10 cellular contexts compared by ENCODE assay signal in genomic region chr5:149162401-149163084, GRCh38. TPM values are rescaled to one million over a fixed set of nuclear protein-coding genes. Genes with fewer than 3 reads are reported as not detected.
DNase-seq lines count a peak whose midpoint lies in the region; ATAC-seq and TF ChIP-seq lines count a peak whose summit lies in the region.
"Had no signal": no experiment of that assay in that cellular context is flagged by ENCODE, and none has a peak within 500 bp of the region (broad histone marks: within the 10 kb centered on the region; RNA-seq: fewer than 3 reads in every experiment).

No MANE protein-coding gene starts in this region.

- no peaks in the 10 kb centered on the region for H3K4me1 ChIP-seq in mucosa of descending colon (ENCODE audit: low read depth)

- no peaks in the 10 kb centered on the region for H3K9me3 ChIP-seq in mucosa of descending colon

- CTCF ChIA-PET in RWPE1 (lab: Yijun Ruan, JAX): interaction anchor here (0.6 kb wide), 2 partner anchors 65 to 755 kb away, joined by 3 read pairs; no protein-coding TSS in a partner anchor

- H3K36me3 Mint-ChIP-seq in nephron progenitor cell (ENCODE audit: low read depth): no peaks in the 10 kb centered on the region

- peak overlapping the region; percentile 9; the same call in 1 of the 2 replicates for H3K27ac ChIP-seq in RWPE1

- no peaks in the 10 kb centered on the region for H3K9me3 Mint-ChIP-seq in nephron progenitor cell

- no peaks in the 10 kb centered on the region for H3K36me3 ChIP-seq in mucosa of descending colon (ENCODE audit: low read depth)

- no peak overlapping the region for H3K4me3 ChIP-seq in mucosa of descending colon

- peaks cover 16% of the 10 kb centered on the region for H3K27me3 Mint-ChIP-seq in nephron progenitor cell (ENCODE audit: low read depth, poor library complexity)

- intact Hi-C loops in mucosa of descending colon (cut with DNase I, micrococcal nuclease): no loop called here

- POLR2A ChIA-PET in RWPE1 (lab: Yijun Ruan, JAX; ENCODE audit: low non-redundant PET): no interaction called here

- peak; percentile 88 for ATAC-seq in GM19025 (IDR thresholded peaks at IDR 0.05; ENCODE audit: low read depth, unreplicated experiment)
- peak; percentile 82 for ATAC-seq in HG02884 (IDR thresholded peaks at IDR 0.05; ENCODE audit: unreplicated experiment)
- peak; percentile 24 for ATAC-seq in mucosa of descending colon

- no peaks in the 10 kb centered on the region for H3K4me1 Mint-ChIP-seq in nephron progenitor cell

- H3K4me3 Mint-ChIP-seq in nephron progenitor cell: no peak overlapping the region

- H3K27ac Mint-ChIP-seq in nephron progenitor cell: no peak overlapping the region

- TF ChIP-seq CTCF in RWPE1 (conservative IDR thresholded peaks at IDR 0.05; ENCODE audit: low read depth): no peak
- no peak for TF ChIP-seq CTCF in mucosa of descending colon (IDR thresholded peaks at IDR 0.05)
- TF ChIP-seq CTCF in nephron progenitor cell (IDR thresholded peaks at IDR 0.05): no peak

- DNase-seq in RWPE1 (ENCODE audit: low spot score) (peak; percentile 72), mucosa of descending colon (no peak), NCI-H2196 treated with DMSO at 0.1 percent for 48 hours (lab: John Stamatoyannopoulos, UW; ENCODE audit: unreplicated experiment) (no peak), nephron progenitor cell (no peak), NCI-H1436 treated with DMSO at 0.1 percent for 48 hours (lab: John Stamatoyannopoulos, UW) (no peak), AG08396 (ENCODE audit: low spot score) (no peak)
- DNase-seq: amniotic stem cell had no signal

RNA-seq across cellular contexts. Expression of gene ABLIM3, which starts 21.2 kb away (rescaled TPM):
- 10 to 100 TPM in 1 of 3 donors, 1 to 10 TPM in 2; 4.1 to 12.4 (median 7.4) TPM for total RNA-seq in mucosa of descending colon
- total RNA-seq: T-helper 1 cell treated with Interleukin-12 subunit alpha and Interleukin-12 subunit beta and Interleukin-4 antibody, amounts not matched to agents 30 ng/mL and 1 ng/mL, for 36 hours had no signal

Comparison
In these comparisons a context has a peak if more than half of its experiments do, and no peak if none do; other contexts are left out.
1. ATAC-seq: peak in every context shown above with its lines; median percentile 88 in GM19025; 82 in HG02884; 24 in mucosa of descending colon.